In genomic region chr2:7672027-7672684, GRCh38 we compare ENCODE assay signal across 1 cellular context.
TF ChIP-seq lines count a peak whose summit lies in the region.

No MANE protein-coding gene starts in this region.

TF ChIP-seq in IMR-90, 13 proteins besides CTCF, POLR2A, EP300 and RAD21 (continued from another document):
- no peak for TF ChIP-seq ELK1 (IDR thresholded peaks at IDR 0.05; ENCODE audit: borderline replicate concordance, low read depth, low read length)
- no peak for TF ChIP-seq FOS (IDR thresholded peaks at IDR 0.05; ENCODE audit: low read depth, low read length)
- no peak for TF ChIP-seq USF2 (IDR thresholded peaks at IDR 0.05; ENCODE audit: low read depth, low read length)
- no peak for TF ChIP-seq MXI1 (IDR thresholded peaks at IDR 0.05; ENCODE audit: borderline replicate concordance, low read depth, low read length)
